Comparison of ENCODE assay signal across 1 cellular context in the genomic region with DNA sequence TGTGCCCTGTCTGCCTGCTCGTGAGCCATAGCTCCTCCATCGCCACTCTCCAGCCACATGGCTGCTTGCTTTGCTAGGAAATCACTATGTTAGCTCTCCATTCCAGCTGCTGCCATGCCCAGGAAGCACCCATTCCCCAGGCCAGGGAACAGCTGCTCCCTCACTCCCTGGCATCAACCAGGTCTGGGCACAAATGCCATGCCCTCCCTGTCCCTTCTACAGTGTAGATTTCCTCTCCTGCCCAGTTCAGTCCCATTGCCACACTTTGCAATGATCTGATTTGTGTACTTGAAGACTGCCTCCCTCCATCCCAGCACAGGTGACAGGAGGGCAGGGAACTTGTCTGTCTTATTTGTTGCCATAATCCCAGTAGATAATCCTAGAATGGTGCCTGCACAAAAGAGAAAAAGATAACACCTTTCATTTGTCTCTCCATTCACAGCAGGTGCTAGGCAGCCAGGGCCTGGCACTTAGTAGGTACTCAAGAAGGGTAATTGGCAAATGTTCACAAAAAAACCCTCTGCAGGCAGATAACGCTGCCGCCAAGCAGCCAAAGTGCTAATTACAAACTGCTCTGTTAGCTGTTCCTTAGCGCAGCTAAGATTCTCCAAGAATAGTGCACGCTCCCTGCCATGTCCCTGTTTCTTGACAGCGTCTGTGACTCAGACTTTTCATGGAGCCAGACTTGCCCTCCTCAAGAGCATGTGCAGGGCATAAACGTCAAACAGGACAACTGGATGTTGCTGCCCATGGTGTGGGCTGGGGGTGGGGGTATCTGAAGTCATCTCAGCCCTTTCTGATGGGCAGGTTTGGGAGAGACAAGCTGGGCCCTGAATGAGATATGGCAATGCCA.
TF ChIP-seq lines count a peak whose summit lies in the region.

No MANE protein-coding gene starts in this region.

TF ChIP-seq in A549, 52 proteins besides CTCF, POLR2A, EP300 and RAD21 (continued from another document):
- TF ChIP-seq, protein P1, sequence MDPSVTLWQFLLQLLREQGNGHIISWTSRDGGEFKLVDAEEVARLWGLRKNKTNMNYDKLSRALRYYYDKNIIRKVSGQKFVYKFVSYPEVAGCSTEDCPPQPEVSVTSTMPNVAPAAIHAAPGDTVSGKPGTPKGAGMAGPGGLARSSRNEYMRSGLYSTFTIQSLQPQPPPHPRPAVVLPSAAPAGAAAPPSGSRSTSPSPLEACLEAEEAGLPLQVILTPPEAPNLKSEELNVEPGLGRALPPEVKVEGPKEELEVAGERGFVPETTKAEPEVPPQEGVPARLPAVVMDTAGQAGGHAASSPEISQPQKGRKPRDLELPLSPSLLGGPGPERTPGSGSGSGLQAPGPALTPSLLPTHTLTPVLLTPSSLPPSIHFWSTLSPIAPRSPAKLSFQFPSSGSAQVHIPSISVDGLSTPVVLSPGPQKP (IDR thresholded peaks at IDR 0.05; ENCODE audit: low read depth, low read length): no peak
